In the genomic region with DNA sequence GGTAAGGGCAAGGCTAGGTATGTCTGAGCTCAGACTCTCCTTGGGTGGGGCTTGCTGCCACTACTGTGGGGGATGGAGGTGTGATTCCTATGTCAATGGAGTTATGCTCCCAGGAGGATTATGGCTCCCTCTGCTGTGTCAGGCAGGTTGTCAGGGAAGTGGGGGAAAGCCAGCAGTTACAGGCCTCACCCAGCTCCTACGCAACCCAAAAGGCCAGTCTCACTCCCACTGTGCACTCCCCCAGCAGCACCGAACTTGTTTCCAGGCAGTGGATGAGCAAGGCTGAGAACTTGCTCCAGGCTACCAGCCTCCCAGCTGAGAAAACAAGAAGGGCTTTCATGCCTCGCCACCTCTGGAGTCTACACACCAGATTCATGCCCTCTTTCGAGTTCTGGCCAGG, we compare ENCODE assay signal across 14 cellular contexts. TPM values are rescaled to one million over a fixed set of nuclear protein-coding genes. Genes with fewer than 3 reads are reported as not detected.
DNase-seq lines count a peak whose midpoint lies in the region; ATAC-seq and TF ChIP-seq lines count a peak whose summit lies in the region.
"Had no signal": no experiment of that assay in that cellular context is flagged by ENCODE, and none has a peak within 500 bp of the region (broad histone marks: within the 10 kb centered on the region; RNA-seq: fewer than 3 reads in every experiment).

No MANE protein-coding gene starts in this region.

- peaks cover 10% of the 10 kb centered on the region for H3K4me1 ChIP-seq in smooth muscle cell (ENCODE audit: low read depth)
- no peaks in the 10 kb centered on the region for H3K4me1 ChIP-seq in prostate gland (replicated peaks)
- H3K4me1 ChIP-seq in naive thymus-derived CD4-positive, alpha-beta T cell (ENCODE audit: control insufficient read depth in 2 of 2, insufficient read depth in 2 of 2, low read length in 2 of 2), result no peaks in the 10 kb centered on the region

- POLR2A ChIA-PET in naive thymus-derived CD4-positive, alpha-beta T cell (lab: Charles Lee), result no interaction called here

- CTCF ChIA-PET in activated CD8-positive, alpha-beta memory T cell treated with anti-CD3 and anti-CD28 coated beads, Interleukin-2, amount 10 ng/mL, durations not matched to agents 7 days and 5 days (lab: Charles Lee), result no interaction called here
- CTCF ChIA-PET in naive thymus-derived CD4-positive, alpha-beta T cell (lab: Charles Lee), result no interaction called here

- ATAC-seq in activated CD8-positive, alpha-beta memory T cell treated with anti-CD3 and anti-CD28 coated beads, Interleukin-2, amount 10 ng/mL, durations not matched to agents 7 days and 5 days, result no peak
- no peak for ATAC-seq in HG03097 (IDR thresholded peaks at IDR 0.05; ENCODE audit: low FRiP score, unreplicated experiment)
- ATAC-seq in naive thymus-derived CD4-positive, alpha-beta T cell, result no peak
- ATAC-seq: activated CD8-positive, alpha-beta T cell treated with anti-CD3 and anti-CD28 coated beads for 36 hours; left ventricle myocardium superior had no signal

- H3K4me3 Mint-ChIP-seq in activated CD8-positive, alpha-beta memory T cell treated with anti-CD3 and anti-CD28 coated beads, Interleukin-2, amount 10 ng/mL, durations not matched to agents 7 days and 5 days, result no peak overlapping the region
- H3K4me3 Mint-ChIP-seq in naive thymus-derived CD4-positive, alpha-beta T cell, result no peak overlapping the region
- H3K4me3 Mint-ChIP-seq: activated CD8-positive, alpha-beta T cell treated with anti-CD3 and anti-CD28 coated beads for 36 hours; activated naive CD4-positive, alpha-beta T cell treated with anti-CD3 and anti-CD28 coated beads, Interleukin-2, amount 50 U/mL, for 24 hours had no signal

- H3K27ac ChIP-seq in smooth muscle cell (ENCODE audit: low read depth) (no peak overlapping the region), prostate gland (no peak overlapping the region)
- no peak overlapping the region for H3K27ac ChIP-seq in naive thymus-derived CD4-positive, alpha-beta T cell (ENCODE audit: low read depth, low read length)
- H3K27ac ChIP-seq: C4-2B had no signal

- H3K9me3 ChIP-seq in smooth muscle cell (replicated peaks; ENCODE audit: low read depth) (peaks cover 2% of the 10 kb centered on the region), prostate gland (no peaks in the 10 kb centered on the region)
- no peaks in the 10 kb centered on the region for H3K9me3 ChIP-seq in naive thymus-derived CD4-positive, alpha-beta T cell (ENCODE audit: control insufficient read depth in 2 of 3, low read length in 3 of 3)

- peaks cover 68% of the 10 kb centered on the region for H3K27me3 Mint-ChIP-seq in activated CD8-positive, alpha-beta memory T cell treated with anti-CD3 and anti-CD28 coated beads, Interleukin-2, amount 10 ng/mL, durations not matched to agents 7 days and 5 days
- H3K27me3 Mint-ChIP-seq in naive thymus-derived CD4-positive, alpha-beta T cell, result peaks cover 43 to 55% (median 52%) of the 10 kb centered on the region in 5 donors

- no peak for TF ChIP-seq POLR2A in prostate gland (IDR thresholded peaks at IDR 0.05)

- H3K4me1 Mint-ChIP-seq in activated CD8-positive, alpha-beta memory T cell treated with anti-CD3 and anti-CD28 coated beads, Interleukin-2, amount 10 ng/mL, durations not matched to agents 7 days and 5 days, result peaks cover 11% of the 10 kb centered on the region
- peaks cover 0 to 8% (median 0%) of the 10 kb centered on the region in 7 donors for H3K4me1 Mint-ChIP-seq in naive thymus-derived CD4-positive, alpha-beta T cell
- H3K4me1 Mint-ChIP-seq: activated naive CD4-positive, alpha-beta T cell treated with anti-CD3 and anti-CD28 coated beads, Interleukin-2, amount 50 U/mL, for 24 hours had no signal

- no peak overlapping the region for H3K4me2 ChIP-seq in smooth muscle cell

- peaks cover 2% of the 10 kb centered on the region for H3K36me3 Mint-ChIP-seq in activated CD8-positive, alpha-beta memory T cell treated with anti-CD3 and anti-CD28 coated beads, Interleukin-2, amount 10 ng/mL, durations not matched to agents 7 days and 5 days
- H3K36me3 Mint-ChIP-seq in naive thymus-derived CD4-positive, alpha-beta T cell, result peaks cover 0 to 3% (median 0%) of the 10 kb centered on the region in 5 donors

- no peaks in the 10 kb centered on the region for H4K20me1 ChIP-seq in smooth muscle cell (ENCODE audit: low read depth)

- DNase-seq in activated CD8-positive, alpha-beta memory T cell treated with anti-CD3 and anti-CD28 coated beads, Interleukin-2, amount 50 U/mL, for 48 hours, result peak; percentile 33
- no peak for DNase-seq in activated CD8-positive, alpha-beta memory T cell treated with anti-CD3 and anti-CD28 coated beads, Interleukin-2, amount 10 ng/mL, durations not matched to agents 7 days and 5 days
- peak; percentile 64 for DNase-seq in NCI-H748 (lab: John Stamatoyannopoulos, UW; ENCODE audit: unreplicated experiment)
- DNase-seq in epithelial cell of proximal tubule (ENCODE audit: low read depth), result no peak
- DNase-seq in smooth muscle cell (lab: John Stamatoyannopoulos, UW; ENCODE audit: unreplicated experiment), result no peak
- no peak for DNase-seq in prostate gland (ENCODE audit: low spot score)
- DNase-seq in naive thymus-derived CD4-positive, alpha-beta T cell, result no peak
- DNase-seq: activated CD8-positive, alpha-beta T cell treated with anti-CD3 and anti-CD28 coated beads for 36 hours; left ventricle myocardium superior; NCI-H1436 treated with DMSO at 0.1 percent for 48 hours; OCI-M1 had no signal

- 70% methylated on average over 4 of the region's 4 CpGs for WGBS in smooth muscle cell (ENCODE audit: low lambda C conversion rate)
- WGBS in prostate gland, result 59% methylated on average over 4 of the region's 4 CpGs

- no peak overlapping the region for H3K4me3 ChIP-seq in epithelial cell of proximal tubule (ENCODE audit: low read depth, low read length)
- H3K4me3 ChIP-seq in smooth muscle cell, result no peak overlapping the region
- no peak overlapping the region for H3K4me3 ChIP-seq in prostate gland
- H3K4me3 ChIP-seq in naive thymus-derived CD4-positive, alpha-beta T cell (ENCODE audit: low read length), result no peak overlapping the region

- no peaks in the 10 kb centered on the region for H3K36me3 ChIP-seq in smooth muscle cell (ENCODE audit: low read depth)
- no peaks in the 10 kb centered on the region for H3K36me3 ChIP-seq in prostate gland
- no peaks in the 10 kb centered on the region for H3K36me3 ChIP-seq in naive thymus-derived CD4-positive, alpha-beta T cell (ENCODE audit: control insufficient read depth in 2 of 3, insufficient read depth in 3 of 3, low read length in 3 of 3)

- H3F3A ChIP-seq in smooth muscle cell (ENCODE audit: low read depth), result no peaks in the 10 kb centered on the region

- H3K9ac ChIP-seq in smooth muscle cell (ENCODE audit: low read depth), result no peak overlapping the region

- no peaks in the 10 kb centered on the region for H3K9me3 Mint-ChIP-seq in activated CD8-positive, alpha-beta memory T cell treated with anti-CD3 and anti-CD28 coated beads, Interleukin-2, amount 10 ng/mL, durations not matched to agents 7 days and 5 days (ENCODE audit: low read depth)
- H3K9me3 Mint-ChIP-seq in naive thymus-derived CD4-positive, alpha-beta T cell, result peaks cover 0 to 20% (median 5%) of the 10 kb centered on the region in 11 donors

- no peak overlapping the region for H3K27ac Mint-ChIP-seq in activated CD8-positive, alpha-beta memory T cell treated with anti-CD3 and anti-CD28 coated beads, Interleukin-2, amount 10 ng/mL, durations not matched to agents 7 days and 5 days
- no peak overlapping the region for H3K27ac Mint-ChIP-seq in naive thymus-derived CD4-positive, alpha-beta T cell
- H3K27ac Mint-ChIP-seq: activated CD8-positive, alpha-beta T cell treated with anti-CD3 and anti-CD28 coated beads for 36 hours; activated naive CD4-positive, alpha-beta T cell treated with anti-CD3 and anti-CD28 coated beads, Interleukin-2, amount 50 U/mL, for 24 hours had no signal

- H3K27me3 ChIP-seq in smooth muscle cell (ENCODE audit: low read depth) (peaks cover 13% of the 10 kb centered on the region), prostate gland (replicated peaks; ENCODE audit: insufficient read depth) (no peaks in the 10 kb centered on the region)
- peaks cover 0 to 9% of the 10 kb centered on the region in 2 donors for H3K27me3 ChIP-seq in naive thymus-derived CD4-positive, alpha-beta T cell (ENCODE audit: control insufficient read depth in 2 of 2, insufficient read depth in 2 of 2, low read length in 2 of 2)

- H3K79me2 ChIP-seq in smooth muscle cell (ENCODE audit: low read depth), result no peaks in the 10 kb centered on the region

- TF ChIP-seq CTCF in epithelial cell of proximal tubule (conservative IDR thresholded peaks at IDR 0.05; ENCODE audit: low read depth, low read length) (peak; percentile 5), smooth muscle cell (IDR thresholded peaks at IDR 0.05; ENCODE audit: borderline replicate concordance, insufficient read depth, poor library complexity, severe bottlenecking) (peak; percentile 4), prostate gland (IDR thresholded peaks at IDR 0.05) (no peak)

- no peak overlapping the region for H2AFZ ChIP-seq in smooth muscle cell (ENCODE audit: low read depth)

- intact Hi-C loops in prostate gland (cut with DNase I), result loop anchor here (10.0 kb wide), 1 partner anchor 518 kb away; the partner anchor contains the start of gene CSTF3
- intact Hi-C loops in naive thymus-derived CD4-positive, alpha-beta T cell (cut with micrococcal nuclease), result no loop called here

RNA-seq across cellular contexts. Expression of gene C11orf91, which starts 18.2 kb away (rescaled TPM):
- total RNA-seq in activated CD8-positive, alpha-beta memory T cell treated with anti-CD3 and anti-CD28 coated beads, Interleukin-2, amount 10 ng/mL, durations not matched to agents 7 days and 5 days, result not detected
- total RNA-seq in epithelial cell of proximal tubule (not detected in 2 replicates), smooth muscle cell (not detected in 2 replicates), prostate gland (not detected)
- polyA plus RNA-seq in smooth muscle cell, result 0.57 and 0.91 TPM in 2 replicates
- total RNA-seq in naive thymus-derived CD4-positive, alpha-beta T cell, result not detected
- polyA plus RNA-seq in naive thymus-derived CD4-positive, alpha-beta T cell, result not detected
- total RNA-seq: activated CD8-positive, alpha-beta T cell treated with anti-CD3 and anti-CD28 coated beads for 36 hours; left ventricle myocardium superior had no signal

RNA-seq across cellular contexts. Expression of gene CD59, which starts 53.8 kb away (rescaled TPM):
- 10 to 100 TPM; 54.1 to 70.5 TPM for total RNA-seq in activated CD8-positive, alpha-beta memory T cell treated with anti-CD3 and anti-CD28 coated beads, Interleukin-2, amount 10 ng/mL, durations not matched to agents 7 days and 5 days
- 427 and 615 TPM in 2 replicates for total RNA-seq in epithelial cell of proximal tubule
- 504 and 563 TPM in 2 replicates for total RNA-seq in smooth muscle cell
- 291 and 418 TPM in 2 replicates for polyA plus RNA-seq in smooth muscle cell
- total RNA-seq in prostate gland, result 100 to 1,000 TPM; 205 to 274 TPM
- total RNA-seq in naive thymus-derived CD4-positive, alpha-beta T cell, result 100 to 1,000 TPM in 1 of 5 experiments, 10 to 100 TPM in 4; 23.3 to 152 (median 62.7) TPM
- polyA plus RNA-seq in naive thymus-derived CD4-positive, alpha-beta T cell, result 10 to 100 TPM; 69.6 to 70.7 TPM

Comparison
In these comparisons a context has a peak if more than half of its experiments do, and no peak if none do; other contexts are left out.
1. DNase-seq: peak in activated CD8-positive, alpha-beta memory T cell treated with anti-CD3 and anti-CD28 coated beads, Interleukin-2, amount 50 U/mL, for 48 hours (single experiment) and NCI-H748 (single experiment); none in activated CD8-positive, alpha-beta memory T cell treated with anti-CD3 and anti-CD28 coated beads, Interleukin-2, amount 10 ng/mL, durations not matched to agents 7 days and 5 days (single experiment), epithelial cell of proximal tubule (single experiment), smooth muscle cell (single experiment), prostate gland (single experiment) and naive thymus-derived CD4-positive, alpha-beta T cell (0 of 9).
2. CTCF ChIP-seq: peak in epithelial cell of proximal tubule (single experiment) and smooth muscle cell (single experiment); none in prostate gland (0 of 4).